Comparison of ENCODE assay signal across 10 cellular contexts in genomic region chr2:174596994-174597346, GRCh38. TPM values are rescaled to one million over a fixed set of nuclear protein-coding genes. Genes with fewer than 3 reads are reported as not detected.
A peak's percentile ranks its signal among the peaks of the same experiment; 100 is the strongest.
DNase-seq lines count a peak whose midpoint lies in the region; ATAC-seq, FAIRE-seq and TF ChIP-seq lines count a peak whose summit lies in the region.
"Had no signal": no experiment of that assay in that cellular context is flagged by ENCODE, and none has a peak within 500 bp of the region (broad histone marks: within the 10 kb centered on the region; RNA-seq: fewer than 3 reads in every experiment).

No MANE protein-coding gene starts in this region.

- H3K4me3 Mint-ChIP-seq in activated naive CD8-positive, alpha-beta T cell treated with anti-CD3 and anti-CD28 coated beads for 36 hours, result peak overlapping the region; percentile 86

- intact Hi-C loops in HepG2 (cut with micrococcal nuclease; ENCODE audit: unreplicated experiment), result no loop called here
- intact Hi-C loops in vagina (cut with DNase I), result no loop called here
- intact Hi-C loops in posterior cingulate gyrus (cut with DNase I), result no loop called here

- BruUV-seq in HepG2 (replicated peaks; lab: Mats Ljungman, UMichigan), result no TSS peak

- WGBS in liver, result 74% methylated on average over 4 of the region's 4 CpGs
- 26% methylated on average over 4 of the region's 4 CpGs for WGBS in HepG2 (ENCODE audit: low lambda C conversion rate)

- CTCF ChIA-PET in HepG2 (lab: Yijun Ruan, JAX; ENCODE audit: low intra/inter-chr PET ratio, low total read pairs), result no interaction called here

- peaks cover 9% of the 10 kb centered on the region for H3K9me3 Mint-ChIP-seq in activated naive CD8-positive, alpha-beta T cell treated with anti-CD3 and anti-CD28 coated beads for 36 hours

- in situ Hi-C loops in HepG2 (cut with HindIII; ENCODE audit: extremely low pct_ligation_motif_present, low pct_unique_long_range_greater_than_20kb), result no loop called here

- no peak overlapping the region for H2AFZ ChIP-seq in HepG2 (ENCODE audit: low read length)

- DNase-seq in HepG2 (ENCODE audit: low spot score), result no peak
- no peak for DNase-seq in activated naive CD8-positive, alpha-beta T cell treated with anti-CD3 and anti-CD28 coated beads for 36 hours
- DNase-seq in vagina (ENCODE audit: extremely low spot score in 2 of 2), result no peak
- DNase-seq in posterior cingulate gyrus, result no peak
- no peak for DNase-seq in NCI-H526 (lab: John Stamatoyannopoulos, UW)
- DNase-seq in nucleus accumbens (lab: John Stamatoyannopoulos, UW), result no peak
- DNase-seq: NCI-H2081 treated with DMSO at 0.1 percent for 48 hours had no signal

- TF ChIP-seq CTCF in liver (IDR thresholded peaks at IDR 0.05; ENCODE audit: low read depth, low read length, missing input control), result no peak
- no peak for TF ChIP-seq CTCF in HepG2 (CRISPR knock-in tag; IDR thresholded peaks at IDR 0.05)
- TF ChIP-seq CTCF in vagina (IDR thresholded peaks at IDR 0.05), result no peak

- H3K36me3 Mint-ChIP-seq in activated naive CD8-positive, alpha-beta T cell treated with anti-CD3 and anti-CD28 coated beads for 36 hours, result peaks cover 74% of the 10 kb centered on the region

- FAIRE-seq in HepG2 (lab: Jason Lieb, UNC), result no peak
- FAIRE-seq: TTC549 had no signal

- no peaks in the 10 kb centered on the region for H3K79me2 ChIP-seq in HepG2 (ENCODE audit: insufficient read depth, low read length)

- no peaks in the 10 kb centered on the region for H3K9me3 ChIP-seq in liver (ENCODE audit: control insufficient read depth in 4 of 4, low read length in 3 of 4)
- no peaks in the 10 kb centered on the region for H3K9me3 ChIP-seq in HepG2 (ENCODE audit: low read length)
- H3K9me3 ChIP-seq in muscle layer of duodenum (ENCODE audit: control insufficient read depth in 1 of 2, low read length in 2 of 2), result no peaks in the 10 kb centered on the region
- no peaks in the 10 kb centered on the region for H3K9me3 ChIP-seq in vagina

- H3K27ac ChIP-seq in liver (ENCODE audit: low read depth in 1 of 2, low read length in 2 of 2) (peak overlapping the region; percentile 61 to 75), HepG2 (ENCODE audit: extremely low read length, insufficient read depth, low read length) (no peak overlapping the region), muscle layer of duodenum (ENCODE audit: low read length) (peak overlapping the region; percentile 94), vagina (peak overlapping the region; percentile 39)

- H3K27ac Mint-ChIP-seq in activated naive CD8-positive, alpha-beta T cell treated with anti-CD3 and anti-CD28 coated beads for 36 hours, result peak overlapping the region; percentile 99

- no peak for ATAC-seq in HepG2

- no peak for TF ChIP-seq RAD21 in liver (IDR thresholded peaks at IDR 0.05)
- TF ChIP-seq RAD21 in HepG2 (CRISPR knock-in tag; IDR thresholded peaks at IDR 0.05), result no peak

- peaks cover 51% of the 10 kb centered on the region for H3K4me1 Mint-ChIP-seq in activated naive CD8-positive, alpha-beta T cell treated with anti-CD3 and anti-CD28 coated beads for 36 hours

- POLR2A ChIA-PET in HepG2 (lab: Yijun Ruan, JAX), result no interaction called here

- no peak overlapping the region for H3K4me2 ChIP-seq in HepG2 (ENCODE audit: low read depth, low read length)

- TF ChIP-seq POLR2A in HepG2 (IDR thresholded peaks at IDR 0.05; ENCODE audit: insufficient read depth in 1 of 2, low read depth in 2 of 2, low read length in 2 of 2) (no peak), vagina (IDR thresholded peaks at IDR 0.05) (no peak)

- H3K9ac ChIP-seq in liver (ENCODE audit: low read depth in 1 of 2, low read length in 2 of 2) (peak overlapping the region; percentile 40 to 56), HepG2 (ENCODE audit: insufficient read depth, low read depth, low read length) (no peak overlapping the region)

- no peak for TF ChIP-seq EP300 in HepG2 (IDR thresholded peaks at IDR 0.05; ENCODE audit: low read depth in 2 of 2, low read length in 2 of 2)
- no peak for TF ChIP-seq EP300 in HepG2 (CRISPR knock-in tag; IDR thresholded peaks at IDR 0.05; ENCODE audit: borderline replicate concordance)

- H3K36me3 ChIP-seq in liver (ENCODE audit: control insufficient read depth in 4 of 4, insufficient read depth in 3 of 4, low read depth in 1 of 4, low read length in 3 of 4) (no peaks in the 10 kb centered on the region), HepG2 (replicated peaks in 1 of 2; ENCODE audit: control insufficient read depth in 1 of 2, insufficient read depth in 2 of 2, low read length in 2 of 2) (no peaks in the 10 kb centered on the region), muscle layer of duodenum (ENCODE audit: control insufficient read depth in 1 of 2, insufficient read depth in 2 of 2, low read length in 2 of 2) (peaks cover 0 to 5% of the 10 kb centered on the region in 2 donors), vagina (no peaks in the 10 kb centered on the region)

- H3K4me1 ChIP-seq in liver (ENCODE audit: control insufficient read depth in 4 of 4, insufficient read depth in 4 of 4, low read length in 3 of 4) (no peaks in the 10 kb centered on the region), HepG2 (ENCODE audit: insufficient read depth, low read length) (no peaks in the 10 kb centered on the region), muscle layer of duodenum (ENCODE audit: control insufficient read depth in 1 of 2, insufficient read depth in 2 of 2, low read length in 2 of 2) (peaks cover 11 to 38% of the 10 kb centered on the region in 2 donors), vagina (peaks cover 36% of the 10 kb centered on the region)

- H3K4me3 ChIP-seq in liver (ENCODE audit: low read depth in 1 of 3, low read length in 3 of 3) (peak overlapping the region in 1 of 3 donors; percentile 19), HepG2 (replicated peaks in 1 of 3; ENCODE audit: insufficient read depth in 1 of 3, low read depth in 2 of 3, low read length in 3 of 3) (no peak overlapping the region), muscle layer of duodenum (ENCODE audit: low read depth in 1 of 2, low read length in 2 of 2) (peak overlapping the region; percentile 40 to 49), vagina (peak overlapping the region; percentile 17 to 28)

- H3K27me3 Mint-ChIP-seq in activated naive CD8-positive, alpha-beta T cell treated with anti-CD3 and anti-CD28 coated beads for 36 hours, result no peaks in the 10 kb centered on the region

- H3K27me3 ChIP-seq in liver (ENCODE audit: control insufficient read depth in 4 of 4, insufficient read depth in 4 of 4, low read length in 3 of 4), result no peaks in the 10 kb centered on the region
- no peaks in the 10 kb centered on the region for H3K27me3 ChIP-seq in HepG2 (ENCODE audit: control insufficient read depth in 1 of 2, insufficient read depth in 2 of 2, low read length in 2 of 2)
- no peaks in the 10 kb centered on the region for H3K27me3 ChIP-seq in muscle layer of duodenum (ENCODE audit: low read depth, low read length)
- H3K27me3 ChIP-seq in vagina, result no peaks in the 10 kb centered on the region

- H4K20me1 ChIP-seq in HepG2 (ENCODE audit: insufficient read depth, low read length), result no peaks in the 10 kb centered on the region

TF ChIP-seq in liver, 16 proteins besides CTCF, POLR2A, EP300 and RAD21 (continues in another document):
- TF ChIP-seq TAF1 (conservative IDR thresholded peaks at IDR 0.05), result no peak
- no peak for TF ChIP-seq FOXA1 (IDR thresholded peaks at IDR 0.05)

TF ChIP-seq in HepG2, 621 proteins besides CTCF, POLR2A, EP300 and RAD21:
- TF ChIP-seq ZBTB43 (CRISPR knock-in tag; conservative IDR thresholded peaks at IDR 0.05) (no peak), AHR (CRISPR knock-in tag; IDR thresholded peaks at IDR 0.05) (no peak), ZSCAN29 (CRISPR knock-in tag; conservative IDR thresholded peaks at IDR 0.05) (no peak), STAG1 (CRISPR knock-in tag; IDR thresholded peaks at IDR 0.05) (no peak)

RNA-seq across cellular contexts. Expression of gene WIPF1, which starts 0.6 kb away (rescaled TPM):
- total RNA-seq in liver, result 1 to 10 TPM; 7.3 to 7.7 TPM
- 1 to 10 TPM; 4.7 to 5.3 TPM for polyA plus RNA-seq in liver
- total RNA-seq in HepG2 (2016; rRNA removed; fragmentation: Illumina TruSeq; extraction: Trizol), result not detected in 2 replicates
- not detected in 2 replicates for total RNA-seq in HepG2 (2016; cell fraction: cytosol; rRNA removed; fragmentation: Illumina TruSeq; extraction: Trizol; ENCODE audit: low read depth)
- total RNA-seq in HepG2 (2016; cell fraction: insoluble cytoplasmic fraction; rRNA removed; fragmentation: Illumina TruSeq; extraction: Trizol), result not detected in 2 replicates
- total RNA-seq in HepG2 (2016; cell fraction: membrane; rRNA removed; fragmentation: Illumina TruSeq; extraction: Trizol), result not detected in 2 replicates
- total RNA-seq in HepG2 (2016; cell fraction: nucleus; rRNA removed; fragmentation: Illumina TruSeq; extraction: Trizol), result not detected in 2 replicates
- 0.01 TPM in 1 of 2 replicates, not detected in the other for polyA plus RNA-seq in HepG2 (2011; rRNA removed)
- 0.04 TPM in 1 of 2 replicates, not detected in the other for polyA plus RNA-seq in HepG2 (2011; cell fraction: cytosol; rRNA removed)
- polyA plus RNA-seq in HepG2 (2011; cell fraction: nucleus; rRNA removed), result 0.03 TPM in 1 of 2 replicates, not detected in the other
- not detected in 2 replicates for polyA plus RNA-seq in HepG2 (2012)
- polyA plus RNA-seq in HepG2 (2016; cell fraction: cytosol; fragmentation: Illumina TruSeq; extraction: Trizol; ENCODE audit: low read depth), result not detected in 2 replicates
- polyA plus RNA-seq in HepG2 (2016; cell fraction: insoluble cytoplasmic fraction; fragmentation: Illumina TruSeq; extraction: Trizol; ENCODE audit: low read depth), result not detected in 2 replicates
- polyA plus RNA-seq in HepG2 (2016; cell fraction: membrane; fragmentation: Illumina TruSeq; extraction: Trizol; ENCODE audit: low read depth), result not detected in 2 replicates
- not detected in 2 replicates for polyA plus RNA-seq in HepG2 (2016; cell fraction: nucleus; fragmentation: Illumina TruSeq; extraction: Trizol; ENCODE audit: insufficient read depth, low read depth)
- polyA minus RNA-seq in HepG2 (2011; rRNA and poly(A)+ RNA removed; ENCODE audit: low replicate concordance), result 0.16 TPM in 1 of 2 replicates, not detected in the other
- not detected in 2 replicates for polyA minus RNA-seq in HepG2 (2011; cell fraction: cytosol; rRNA and poly(A)+ RNA removed)
- polyA minus RNA-seq in HepG2 (2011; cell fraction: nucleus; rRNA and poly(A)+ RNA removed), result not detected in 2 replicates
- 100 to 1,000 TPM; 384 to 391 TPM for total RNA-seq in activated naive CD8-positive, alpha-beta T cell treated with anti-CD3 and anti-CD28 coated beads for 36 hours
- 20.4 TPM for total RNA-seq in vagina

Comparison
In these comparisons a context has a peak if more than half of its experiments do, and no peak if none do; other contexts are left out.
1. H3K4me3 ChIP-seq: peak in muscle layer of duodenum (2 of 2) and vagina (2 of 2); none in HepG2 (0 of 3).
2. RNA of gene WIPF1, which starts 0.6 kb away (total RNA-seq): 384 to 391 TPM in activated naive CD8-positive, alpha-beta T cell treated with anti-CD3 and anti-CD28 coated beads for 36 hours; 20.4 TPM in vagina (single experiment), 7.3 to 7.7 TPM in liver and not detected in HepG2; every median in the first group is over 10 times any median in the second.